ENCODE assay signal across 1 cellular context in the genomic region with DNA sequence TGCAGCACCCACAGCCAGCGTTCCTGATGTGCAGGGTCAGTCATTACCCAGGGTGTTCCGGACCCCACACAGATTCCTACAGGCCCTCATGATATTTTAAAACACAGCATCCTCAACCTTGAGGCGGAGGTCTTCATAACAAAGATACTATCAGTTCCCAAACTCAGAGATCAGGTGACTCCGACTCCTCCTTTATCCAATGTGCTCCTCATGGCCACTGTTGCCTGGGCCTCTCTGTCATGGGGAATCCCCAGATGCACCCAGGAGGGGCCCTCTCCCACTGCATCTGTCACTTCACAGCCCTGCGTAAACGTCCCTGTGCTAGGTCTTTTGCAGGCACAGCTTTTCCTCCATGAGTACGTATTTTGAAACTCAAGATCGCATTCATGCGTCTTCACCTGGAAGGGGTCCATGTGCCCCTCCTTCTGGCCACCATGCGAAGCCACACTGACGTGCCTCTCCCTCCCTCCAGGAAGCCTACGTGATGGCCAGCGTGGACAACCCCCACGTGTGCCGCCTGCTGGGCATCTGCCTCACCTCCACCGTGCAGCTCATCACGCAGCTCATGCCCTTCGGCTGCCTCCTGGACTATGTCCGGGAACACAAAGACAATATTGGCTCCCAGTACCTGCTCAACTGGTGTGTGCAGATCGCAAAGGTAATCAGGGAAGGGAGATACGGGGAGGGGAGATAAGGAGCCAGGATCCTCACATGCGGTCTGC.
A peak's percentile ranks its signal among the peaks of the same experiment; 100 is the strongest.
TF ChIP-seq lines count a peak whose summit lies in the region.

No MANE protein-coding gene starts in this region.

TF ChIP-seq in HepG2, 621 proteins besides CTCF, POLR2A, EP300 and RAD21 (continued from another document and continues in another):
- TF ChIP-seq HHEX (CRISPR knock-in tag; IDR thresholded peaks at IDR 0.05) (no peak), NFIC (IDR thresholded peaks at IDR 0.05; ENCODE audit: low read length) (no peak), ZFP36L2 (CRISPR knock-in tag; IDR thresholded peaks at IDR 0.05) (no peak), MED13 (CRISPR knock-in tag; IDR thresholded peaks at IDR 0.05) (no peak), ZSCAN31 (CRISPR knock-in tag; IDR thresholded peaks at IDR 0.05; ENCODE audit: low read depth) (no peak), HOXD1 (CRISPR knock-in tag; IDR thresholded peaks at IDR 0.05) (no peak), ZNF891 (CRISPR knock-in tag; IDR thresholded peaks at IDR 0.05) (no peak), NFE2 (CRISPR knock-in tag; IDR thresholded peaks at IDR 0.05) (no peak), PAF1 (CRISPR knock-in tag; IDR thresholded peaks at IDR 0.05) (no peak), SNAI1 (CRISPR knock-in tag; IDR thresholded peaks at IDR 0.05; ENCODE audit: borderline replicate concordance) (no peak), ZNF382 (CRISPR knock-in tag; IDR thresholded peaks at IDR 0.05; ENCODE audit: borderline replicate concordance) (no peak), EZH2 (conservative IDR thresholded peaks at IDR 0.05; ENCODE audit: low read depth, low read length) (no peak), ZNF782 (CRISPR knock-in tag; IDR thresholded peaks at IDR 0.05; ENCODE audit: borderline replicate concordance) (no peak), TAF15 (IDR thresholded peaks at IDR 0.05; ENCODE audit: low read depth, low read length, poor library complexity, severe bottlenecking) (no peak), FOXC1 (CRISPR knock-in tag; IDR thresholded peaks at IDR 0.05; ENCODE audit: borderline replicate concordance) (no peak), CBX5 (CRISPR knock-in tag; IDR thresholded peaks at IDR 0.05; ENCODE audit: borderline replicate concordance) (peak; percentile 34; the same call in 1 of the 2 replicates), ZNF605 (CRISPR knock-in tag; IDR thresholded peaks at IDR 0.05) (no peak), PHB2 (IDR thresholded peaks at IDR 0.05; ENCODE audit: partially characterized antibody) (no peak), KLF6 (CRISPR knock-in tag; IDR thresholded peaks at IDR 0.05) (no peak), SMARCE1 (IDR thresholded peaks at IDR 0.05; ENCODE audit: borderline replicate concordance) (no peak), GABPB1 (CRISPR knock-in tag; IDR thresholded peaks at IDR 0.05) (no peak), HNF4G (IDR thresholded peaks at IDR 0.05; ENCODE audit: borderline replicate concordance, low read depth, low read length) (no peak), HNF4G (CRISPR knock-in tag; IDR thresholded peaks at IDR 0.05; ENCODE audit: borderline replicate concordance, low read depth) (no peak), ZNF260 (CRISPR knock-in tag; IDR thresholded peaks at IDR 0.05; ENCODE audit: borderline replicate concordance, low read depth) (no peak), RFX5 (IDR thresholded peaks at IDR 0.05; ENCODE audit: low read depth, low read length) (no peak), CAMTA2 (CRISPR knock-in tag; IDR thresholded peaks at IDR 0.05; ENCODE audit: borderline replicate concordance) (no peak), ZNF292 (CRISPR knock-in tag; IDR thresholded peaks at IDR 0.05; ENCODE audit: borderline replicate concordance, low read depth) (no peak), TCF7 (IDR thresholded peaks at IDR 0.05; ENCODE audit: low read depth) (no peak), SP5 (CRISPR knock-in tag; IDR thresholded peaks at IDR 0.05; ENCODE audit: borderline replicate concordance, low read depth) (no peak), MXD4 (CRISPR knock-in tag; IDR thresholded peaks at IDR 0.05) (no peak), ZNF547 (CRISPR knock-in tag; IDR thresholded peaks at IDR 0.05) (peak; percentile 49; the same call in 1 of the 2 replicates), ZNF350 (CRISPR knock-in tag; IDR thresholded peaks at IDR 0.05; ENCODE audit: borderline replicate concordance, low read depth) (no peak), ZNF460 (CRISPR knock-in tag; IDR thresholded peaks at IDR 0.05; ENCODE audit: borderline replicate concordance) (no peak), TCF12 (IDR thresholded peaks at IDR 0.05) (no peak), TCF12 (CRISPR knock-in tag; IDR thresholded peaks at IDR 0.05) (no peak), ZNF143 (CRISPR knock-in tag; IDR thresholded peaks at IDR 0.05) (no peak), HDAC2 (CRISPR knock-in tag; IDR thresholded peaks at IDR 0.05) (peak; percentile 63; the same call in 1 of the 2 replicates), ZFP41 (CRISPR knock-in tag; IDR thresholded peaks at IDR 0.05; ENCODE audit: borderline replicate concordance) (no peak)
- TF ChIP-seq, protein P1, sequence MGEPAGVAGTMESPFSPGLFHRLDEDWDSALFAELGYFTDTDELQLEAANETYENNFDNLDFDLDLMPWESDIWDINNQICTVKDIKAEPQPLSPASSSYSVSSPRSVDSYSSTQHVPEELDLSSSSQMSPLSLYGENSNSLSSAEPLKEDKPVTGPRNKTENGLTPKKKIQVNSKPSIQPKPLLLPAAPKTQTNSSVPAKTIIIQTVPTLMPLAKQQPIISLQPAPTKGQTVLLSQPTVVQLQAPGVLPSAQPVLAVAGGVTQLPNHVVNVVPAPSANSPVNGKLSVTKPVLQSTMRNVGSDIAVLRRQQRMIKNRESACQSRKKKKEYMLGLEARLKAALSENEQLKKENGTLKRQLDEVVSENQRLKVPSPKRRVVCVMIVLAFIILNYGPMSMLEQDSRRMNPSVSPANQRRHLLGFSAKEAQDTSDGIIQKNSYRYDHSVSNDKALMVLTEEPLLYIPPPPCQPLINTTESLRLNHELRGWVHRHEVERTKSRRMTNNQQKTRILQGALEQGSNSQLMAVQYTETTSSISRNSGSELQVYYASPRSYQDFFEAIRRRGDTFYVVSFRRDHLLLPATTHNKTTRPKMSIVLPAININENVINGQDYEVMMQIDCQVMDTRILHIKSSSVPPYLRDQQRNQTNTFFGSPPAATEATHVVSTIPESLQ (CRISPR knock-in tag; conservative IDR thresholded peaks at IDR 0.05) = no peak
- TF ChIP-seq, protein P2, sequence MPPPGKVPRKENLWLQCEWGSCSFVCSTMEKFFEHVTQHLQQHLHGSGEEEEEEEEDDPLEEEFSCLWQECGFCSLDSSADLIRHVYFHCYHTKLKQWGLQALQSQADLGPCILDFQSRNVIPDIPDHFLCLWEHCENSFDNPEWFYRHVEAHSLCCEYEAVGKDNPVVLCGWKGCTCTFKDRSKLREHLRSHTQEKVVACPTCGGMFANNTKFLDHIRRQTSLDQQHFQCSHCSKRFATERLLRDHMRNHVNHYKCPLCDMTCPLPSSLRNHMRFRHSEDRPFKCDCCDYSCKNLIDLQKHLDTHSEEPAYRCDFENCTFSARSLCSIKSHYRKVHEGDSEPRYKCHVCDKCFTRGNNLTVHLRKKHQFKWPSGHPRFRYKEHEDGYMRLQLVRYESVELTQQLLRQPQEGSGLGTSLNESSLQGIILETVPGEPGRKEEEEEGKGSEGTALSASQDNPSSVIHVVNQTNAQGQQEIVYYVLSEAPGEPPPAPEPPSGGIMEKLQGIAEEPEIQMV (CRISPR knock-in tag; IDR thresholded peaks at IDR 0.05; ENCODE audit: low read depth) = 0 out of 2 replicates have a peak, but pooled peaks have one; percentile 18
- TF ChIP-seq, protein P3, sequence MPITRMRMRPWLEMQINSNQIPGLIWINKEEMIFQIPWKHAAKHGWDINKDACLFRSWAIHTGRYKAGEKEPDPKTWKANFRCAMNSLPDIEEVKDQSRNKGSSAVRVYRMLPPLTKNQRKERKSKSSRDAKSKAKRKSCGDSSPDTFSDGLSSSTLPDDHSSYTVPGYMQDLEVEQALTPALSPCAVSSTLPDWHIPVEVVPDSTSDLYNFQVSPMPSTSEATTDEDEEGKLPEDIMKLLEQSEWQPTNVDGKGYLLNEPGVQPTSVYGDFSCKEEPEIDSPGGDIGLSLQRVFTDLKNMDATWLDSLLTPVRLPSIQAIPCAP (CRISPR knock-in tag; IDR thresholded peaks at IDR 0.05; ENCODE audit: low read depth) = no peak
- TF ChIP-seq, protein P4, sequence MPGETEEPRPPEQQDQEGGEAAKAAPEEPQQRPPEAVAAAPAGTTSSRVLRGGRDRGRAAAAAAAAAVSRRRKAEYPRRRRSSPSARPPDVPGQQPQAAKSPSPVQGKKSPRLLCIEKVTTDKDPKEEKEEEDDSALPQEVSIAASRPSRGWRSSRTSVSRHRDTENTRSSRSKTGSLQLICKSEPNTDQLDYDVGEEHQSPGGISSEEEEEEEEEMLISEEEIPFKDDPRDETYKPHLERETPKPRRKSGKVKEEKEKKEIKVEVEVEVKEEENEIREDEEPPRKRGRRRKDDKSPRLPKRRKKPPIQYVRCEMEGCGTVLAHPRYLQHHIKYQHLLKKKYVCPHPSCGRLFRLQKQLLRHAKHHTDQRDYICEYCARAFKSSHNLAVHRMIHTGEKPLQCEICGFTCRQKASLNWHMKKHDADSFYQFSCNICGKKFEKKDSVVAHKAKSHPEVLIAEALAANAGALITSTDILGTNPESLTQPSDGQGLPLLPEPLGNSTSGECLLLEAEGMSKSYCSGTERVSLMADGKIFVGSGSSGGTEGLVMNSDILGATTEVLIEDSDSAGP (CRISPR knock-in tag; IDR thresholded peaks at IDR 0.05; ENCODE audit: borderline replicate concordance) = peak; percentile 68; the same call in 1 of the 2 replicates
- TF ChIP-seq, protein P5, sequence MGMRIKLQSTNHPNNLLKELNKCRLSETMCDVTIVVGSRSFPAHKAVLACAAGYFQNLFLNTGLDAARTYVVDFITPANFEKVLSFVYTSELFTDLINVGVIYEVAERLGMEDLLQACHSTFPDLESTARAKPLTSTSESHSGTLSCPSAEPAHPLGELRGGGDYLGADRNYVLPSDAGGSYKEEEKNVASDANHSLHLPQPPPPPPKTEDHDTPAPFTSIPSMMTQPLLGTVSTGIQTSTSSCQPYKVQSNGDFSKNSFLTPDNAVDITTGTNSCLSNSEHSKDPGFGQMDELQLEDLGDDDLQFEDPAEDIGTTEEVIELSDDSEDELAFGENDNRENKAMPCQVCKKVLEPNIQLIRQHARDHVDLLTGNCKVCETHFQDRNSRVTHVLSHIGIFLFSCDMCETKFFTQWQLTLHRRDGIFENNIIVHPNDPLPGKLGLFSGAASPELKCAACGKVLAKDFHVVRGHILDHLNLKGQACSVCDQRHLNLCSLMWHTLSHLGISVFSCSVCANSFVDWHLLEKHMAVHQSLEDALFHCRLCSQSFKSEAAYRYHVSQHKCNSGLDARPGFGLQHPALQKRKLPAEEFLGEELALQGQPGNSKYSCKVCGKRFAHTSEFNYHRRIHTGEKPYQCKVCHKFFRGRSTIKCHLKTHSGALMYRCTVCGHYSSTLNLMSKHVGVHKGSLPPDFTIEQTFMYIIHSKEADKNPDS (CRISPR knock-in tag; IDR thresholded peaks at IDR 0.05) = no peak
- TF ChIP-seq, protein P6, sequence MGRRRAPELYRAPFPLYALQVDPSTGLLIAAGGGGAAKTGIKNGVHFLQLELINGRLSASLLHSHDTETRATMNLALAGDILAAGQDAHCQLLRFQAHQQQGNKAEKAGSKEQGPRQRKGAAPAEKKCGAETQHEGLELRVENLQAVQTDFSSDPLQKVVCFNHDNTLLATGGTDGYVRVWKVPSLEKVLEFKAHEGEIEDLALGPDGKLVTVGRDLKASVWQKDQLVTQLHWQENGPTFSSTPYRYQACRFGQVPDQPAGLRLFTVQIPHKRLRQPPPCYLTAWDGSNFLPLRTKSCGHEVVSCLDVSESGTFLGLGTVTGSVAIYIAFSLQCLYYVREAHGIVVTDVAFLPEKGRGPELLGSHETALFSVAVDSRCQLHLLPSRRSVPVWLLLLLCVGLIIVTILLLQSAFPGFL (CRISPR knock-in tag; IDR thresholded peaks at IDR 0.05) = no peak
- TF ChIP-seq, protein P7, sequence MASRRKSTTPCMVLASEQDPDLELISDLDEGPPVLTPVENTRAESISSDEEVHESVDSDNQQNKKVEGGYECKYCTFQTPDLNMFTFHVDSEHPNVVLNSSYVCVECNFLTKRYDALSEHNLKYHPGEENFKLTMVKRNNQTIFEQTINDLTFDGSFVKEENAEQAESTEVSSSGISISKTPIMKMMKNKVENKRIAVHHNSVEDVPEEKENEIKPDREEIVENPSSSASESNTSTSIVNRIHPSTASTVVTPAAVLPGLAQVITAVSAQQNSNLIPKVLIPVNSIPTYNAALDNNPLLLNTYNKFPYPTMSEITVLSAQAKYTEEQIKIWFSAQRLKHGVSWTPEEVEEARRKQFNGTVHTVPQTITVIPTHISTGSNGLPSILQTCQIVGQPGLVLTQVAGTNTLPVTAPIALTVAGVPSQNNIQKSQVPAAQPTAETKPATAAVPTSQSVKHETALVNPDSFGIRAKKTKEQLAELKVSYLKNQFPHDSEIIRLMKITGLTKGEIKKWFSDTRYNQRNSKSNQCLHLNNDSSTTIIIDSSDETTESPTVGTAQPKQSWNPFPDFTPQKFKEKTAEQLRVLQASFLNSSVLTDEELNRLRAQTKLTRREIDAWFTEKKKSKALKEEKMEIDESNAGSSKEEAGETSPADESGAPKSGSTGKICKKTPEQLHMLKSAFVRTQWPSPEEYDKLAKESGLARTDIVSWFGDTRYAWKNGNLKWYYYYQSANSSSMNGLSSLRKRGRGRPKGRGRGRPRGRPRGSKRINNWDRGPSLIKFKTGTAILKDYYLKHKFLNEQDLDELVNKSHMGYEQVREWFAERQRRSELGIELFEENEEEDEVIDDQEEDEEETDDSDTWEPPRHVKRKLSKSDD (CRISPR knock-in tag; IDR thresholded peaks at IDR 0.05; ENCODE audit: low read depth) = peak; percentile 53; the same call in 1 of the 2 replicates
- TF ChIP-seq, protein P8, sequence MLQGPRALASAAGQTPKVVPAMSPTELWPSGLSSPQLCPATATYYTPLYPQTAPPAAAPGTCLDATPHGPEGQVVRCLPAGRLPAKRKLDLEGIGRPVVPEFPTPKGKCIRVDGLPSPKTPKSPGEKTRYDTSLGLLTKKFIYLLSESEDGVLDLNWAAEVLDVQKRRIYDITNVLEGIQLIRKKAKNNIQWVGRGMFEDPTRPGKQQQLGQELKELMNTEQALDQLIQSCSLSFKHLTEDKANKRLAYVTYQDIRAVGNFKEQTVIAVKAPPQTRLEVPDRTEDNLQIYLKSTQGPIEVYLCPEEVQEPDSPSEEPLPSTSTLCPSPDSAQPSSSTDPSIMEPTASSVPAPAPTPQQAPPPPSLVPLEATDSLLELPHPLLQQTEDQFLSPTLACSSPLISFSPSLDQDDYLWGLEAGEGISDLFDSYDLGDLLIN (CRISPR knock-in tag; IDR thresholded peaks at IDR 0.05; ENCODE audit: borderline replicate concordance) = no peak
- TF ChIP-seq, protein P9, sequence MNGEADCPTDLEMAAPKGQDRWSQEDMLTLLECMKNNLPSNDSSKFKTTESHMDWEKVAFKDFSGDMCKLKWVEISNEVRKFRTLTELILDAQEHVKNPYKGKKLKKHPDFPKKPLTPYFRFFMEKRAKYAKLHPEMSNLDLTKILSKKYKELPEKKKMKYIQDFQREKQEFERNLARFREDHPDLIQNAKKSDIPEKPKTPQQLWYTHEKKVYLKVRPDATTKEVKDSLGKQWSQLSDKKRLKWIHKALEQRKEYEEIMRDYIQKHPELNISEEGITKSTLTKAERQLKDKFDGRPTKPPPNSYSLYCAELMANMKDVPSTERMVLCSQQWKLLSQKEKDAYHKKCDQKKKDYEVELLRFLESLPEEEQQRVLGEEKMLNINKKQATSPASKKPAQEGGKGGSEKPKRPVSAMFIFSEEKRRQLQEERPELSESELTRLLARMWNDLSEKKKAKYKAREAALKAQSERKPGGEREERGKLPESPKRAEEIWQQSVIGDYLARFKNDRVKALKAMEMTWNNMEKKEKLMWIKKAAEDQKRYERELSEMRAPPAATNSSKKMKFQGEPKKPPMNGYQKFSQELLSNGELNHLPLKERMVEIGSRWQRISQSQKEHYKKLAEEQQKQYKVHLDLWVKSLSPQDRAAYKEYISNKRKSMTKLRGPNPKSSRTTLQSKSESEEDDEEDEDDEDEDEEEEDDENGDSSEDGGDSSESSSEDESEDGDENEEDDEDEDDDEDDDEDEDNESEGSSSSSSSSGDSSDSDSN (CRISPR knock-in tag; IDR thresholded peaks at IDR 0.05) = peak; percentile 43; the same call in 1 of the 2 replicates
